In the genomic region with DNA sequence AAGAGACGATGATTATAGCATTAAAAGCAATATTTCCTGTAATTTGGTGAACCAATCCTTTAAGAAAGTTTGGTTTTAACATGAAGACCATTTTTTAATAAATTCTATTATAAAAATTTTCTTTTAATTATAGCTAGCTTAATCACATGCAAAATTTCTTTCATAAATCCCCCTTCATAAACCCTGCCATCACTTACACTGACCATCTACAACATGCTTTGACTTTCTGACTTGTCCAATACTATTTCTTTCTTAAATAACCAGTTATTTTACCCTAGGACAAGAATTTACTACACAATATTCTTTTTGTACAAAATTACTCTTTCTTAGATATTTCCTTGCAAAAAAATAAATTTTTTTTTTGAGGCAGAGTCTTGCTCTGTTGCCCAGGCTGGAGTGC, we compare ENCODE assay signal across 36 cellular contexts.
DNase-seq lines count a peak whose midpoint lies in the region; ATAC-seq, FAIRE-seq and TF ChIP-seq lines count a peak whose summit lies in the region.
"Had no signal": no experiment of that assay in that cellular context is flagged by ENCODE, and none has a peak within 500 bp of the region (broad histone marks: within the 10 kb centered on the region; RNA-seq: fewer than 3 reads in every experiment).

No MANE protein-coding gene starts in this region.

- no peak overlapping the region for H2BK15ac ChIP-seq in H9 (ENCODE audit: low read depth, low read length)

- H4K20me1 ChIP-seq in HepG2 (ENCODE audit: insufficient read depth, low read length) = no peaks in the 10 kb centered on the region
- H4K20me1 ChIP-seq in H9 (ENCODE audit: control insufficient read depth, insufficient read depth, insufficient read length) = no peaks in the 10 kb centered on the region

- in situ Hi-C loops in HepG2 (cut with HindIII; ENCODE audit: extremely low pct_ligation_motif_present, low pct_unique_long_range_greater_than_20kb) = no loop called here

- peaks cover 6% of the 10 kb centered on the region for H3K36me3 Mint-ChIP-seq in endodermal cell (ENCODE audit: low read depth)
- peaks cover 35 to 69% (median 39%) of the 10 kb centered on the region in 3 experiments for H3K36me3 Mint-ChIP-seq in H9 (ENCODE audit: insufficient read depth in 1 of 3, low read depth in 3 of 3)
- H3K36me3 Mint-ChIP-seq: activated naive CD8-positive, alpha-beta T cell had no signal

- H3K4me1 Mint-ChIP-seq in endodermal cell (no peaks in the 10 kb centered on the region), H9 (no peaks in the 10 kb centered on the region)

- H2BK20ac ChIP-seq in H9 (ENCODE audit: low read depth, low read length, poor library complexity, severe bottlenecking) = no peak overlapping the region

- H3K4me1 ChIP-seq in HepG2 (ENCODE audit: insufficient read depth, low read length) (no peaks in the 10 kb centered on the region), right lobe of liver (no peaks in the 10 kb centered on the region), NT2/D1 (ENCODE audit: insufficient read depth, insufficient read length) (no peaks in the 10 kb centered on the region), endodermal cell (ENCODE audit: control insufficient read depth, insufficient read depth, low read length) (no peaks in the 10 kb centered on the region), H9 (ENCODE audit: insufficient read depth, low read length) (no peaks in the 10 kb centered on the region)
- H3K4me1 ChIP-seq: gastroesophageal sphincter, prostate gland, sigmoid colon, SJCRH30, stomach had no signal

- H3K36me3 ChIP-seq in HepG2 (replicated peaks in 1 of 2; ENCODE audit: control insufficient read depth in 1 of 2, insufficient read depth in 2 of 2, low read length in 2 of 2) = no peaks in the 10 kb centered on the region
- H3K36me3 ChIP-seq in right lobe of liver = no peaks in the 10 kb centered on the region
- H3K36me3 ChIP-seq in NT2/D1 (ENCODE audit: insufficient read depth, insufficient read length, low read length) = no peaks in the 10 kb centered on the region
- H3K36me3 ChIP-seq in endodermal cell (ENCODE audit: control insufficient read depth, insufficient read depth, low read length) = no peaks in the 10 kb centered on the region
- H3K36me3 ChIP-seq: gastroesophageal sphincter, prostate gland, sigmoid colon, SJCRH30, stomach had no signal

- H3K14ac ChIP-seq in H9 (ENCODE audit: insufficient read depth, low read length) = no peak overlapping the region

- no peak overlapping the region for H3K4me3 Mint-ChIP-seq in endodermal cell
- H3K4me3 Mint-ChIP-seq in H9 = no peak overlapping the region
- H3K4me3 Mint-ChIP-seq: activated CD8-positive, alpha-beta T cell treated with anti-CD3 and anti-CD28 coated beads, Interleukin-2, amount 10 ng/mL, durations not matched to agents 7 days and 5 days; activated naive CD8-positive, alpha-beta T cell; CD4-positive, alpha-beta T cell; effector memory CD8-positive, alpha-beta T cell; natural killer cell treated with Interleukin-12 subunit alpha and Interleukin-12 subunit beta and Interleukin-15 and Interleukin-18, amount 100 ng/mL, for 72 hours had no signal

- H3K27ac ChIP-seq in HepG2 (ENCODE audit: extremely low read length, insufficient read depth, low read length) = no peak overlapping the region
- H3K27ac ChIP-seq in right lobe of liver = no peak overlapping the region
- no peak overlapping the region for H3K27ac ChIP-seq in endodermal cell (ENCODE audit: low read depth, low read length)
- no peak overlapping the region for H3K27ac ChIP-seq in H9 (ENCODE audit: insufficient read length, low read depth, low read length)
- H3K27ac ChIP-seq: gastroesophageal sphincter, HL-60, prostate gland, sigmoid colon, SJCRH30, stomach, VCaP had no signal

- no peak overlapping the region for H3K18ac ChIP-seq in H9 (ENCODE audit: insufficient read length, low read depth, low read length)

- H3K9me3 ChIP-seq in HepG2 (ENCODE audit: low read length) = peaks cover 92% of the 10 kb centered on the region
- no peaks in the 10 kb centered on the region for H3K9me3 ChIP-seq in right lobe of liver
- peaks cover 54% of the 10 kb centered on the region for H3K9me3 ChIP-seq in NT2/D1 (ENCODE audit: insufficient read depth, low read length)
- peaks cover 51% of the 10 kb centered on the region for H3K9me3 ChIP-seq in endodermal cell (ENCODE audit: control insufficient read depth, low read length)
- peaks cover 16% of the 10 kb centered on the region for H3K9me3 ChIP-seq in H9 (ENCODE audit: control insufficient read depth, low read depth, low read length)
- H3K9me3 ChIP-seq: prostate gland, sigmoid colon had no signal

- CTCF ChIA-PET in HepG2 (lab: Yijun Ruan, JAX; ENCODE audit: low intra/inter-chr PET ratio, low total read pairs) = no interaction called here

- no peak overlapping the region for H4K8ac ChIP-seq in H9 (replicated peaks; ENCODE audit: insufficient read length, low read depth, low read length)

- H3K79me2 ChIP-seq in HepG2 (ENCODE audit: insufficient read depth, low read length) (no peaks in the 10 kb centered on the region), H9 (ENCODE audit: insufficient read depth, low read length) (no peaks in the 10 kb centered on the region)

- H3K27me3 Mint-ChIP-seq in endodermal cell (ENCODE audit: insufficient read depth) (peaks cover 1% of the 10 kb centered on the region), H9 (ENCODE audit: low read depth) (no peaks in the 10 kb centered on the region; the same call in 1 of the 2 replicates)
- H3K27me3 Mint-ChIP-seq: activated naive CD8-positive, alpha-beta T cell; CD4-positive, alpha-beta T cell; effector memory CD8-positive, alpha-beta T cell; natural killer cell treated with Interleukin-12 subunit alpha and Interleukin-12 subunit beta and Interleukin-15 and Interleukin-18, amount 100 ng/mL, for 72 hours had no signal

- no peak overlapping the region for H2AK5ac ChIP-seq in H9 (ENCODE audit: insufficient read length, low read length)

- no peak overlapping the region for H3K4ac ChIP-seq in H9 (ENCODE audit: low read depth, low read length)

- no peak overlapping the region for H3K9ac ChIP-seq in HepG2 (ENCODE audit: insufficient read depth, low read depth, low read length)
- H3K9ac ChIP-seq in NT2/D1 (ENCODE audit: insufficient read length, low read depth) = no peak overlapping the region
- no peak overlapping the region for H3K9ac ChIP-seq in endodermal cell (ENCODE audit: extremely low read depth, low read length, poor library complexity, severe bottlenecking)
- no peak overlapping the region for H3K9ac ChIP-seq in H9 (ENCODE audit: extremely low read depth, insufficient read length, low read length)

- TF ChIP-seq POLR2A in HepG2 (IDR thresholded peaks at IDR 0.05; ENCODE audit: insufficient read depth in 1 of 2, low read depth in 2 of 2, low read length in 2 of 2) = no peak
- TF ChIP-seq POLR2A in right lobe of liver (IDR thresholded peaks at IDR 0.05) = no peak

- H3K79me1 ChIP-seq in H9 (ENCODE audit: insufficient read depth, low read depth, low read length, poor library complexity, severe bottlenecking) = no peaks in the 10 kb centered on the region

- TF ChIP-seq EP300 in HepG2 (IDR thresholded peaks at IDR 0.05; ENCODE audit: low read depth in 2 of 2, low read length in 2 of 2) (no peak), HepG2 (CRISPR knock-in tag; IDR thresholded peaks at IDR 0.05; ENCODE audit: borderline replicate concordance) (no peak)

- no peak overlapping the region for H2AFZ ChIP-seq in HepG2 (ENCODE audit: low read length)
- no peak overlapping the region for H2AFZ ChIP-seq in H9 (ENCODE audit: low read length)

- no peak overlapping the region for H3K4me3 ChIP-seq in HepG2 (replicated peaks in 1 of 3; ENCODE audit: insufficient read depth in 1 of 3, low read depth in 2 of 3, low read length in 3 of 3)
- no peak overlapping the region for H3K4me3 ChIP-seq in right lobe of liver
- no peak overlapping the region for H3K4me3 ChIP-seq in NT2/D1 (ENCODE audit: insufficient read length, low read depth)
- H3K4me3 ChIP-seq in endodermal cell (ENCODE audit: low read length) = peak overlapping the region; percentile 57
- H3K4me3 ChIP-seq: gastroesophageal sphincter, mucosa of descending colon, prostate gland, sigmoid colon, SJCRH30, stomach had no signal

- H3K23me2 ChIP-seq in H9 (ENCODE audit: insufficient read length, low read depth, low read length, poor library complexity, severe bottlenecking) = no peaks in the 10 kb centered on the region

- H4K91ac ChIP-seq in H9 (ENCODE audit: insufficient read length, low read depth, low read length) = no peak overlapping the region

- H3K27ac Mint-ChIP-seq in endodermal cell = no peak overlapping the region
- no peak overlapping the region for H3K27ac Mint-ChIP-seq in H9
- H3K27ac Mint-ChIP-seq: activated CD8-positive, alpha-beta T cell treated with anti-CD3 and anti-CD28 coated beads, Interleukin-2, amount 10 ng/mL, durations not matched to agents 7 days and 5 days; activated naive CD8-positive, alpha-beta T cell; CD4-positive, alpha-beta T cell; effector memory CD8-positive, alpha-beta T cell; natural killer cell treated with Interleukin-12 subunit alpha and Interleukin-12 subunit beta and Interleukin-15 and Interleukin-18, amount 100 ng/mL, for 72 hours had no signal

- FAIRE-seq in HepG2 (lab: Jason Lieb, UNC) = no peak
- FAIRE-seq: GM12891, urothelium cell line had no signal

- no peaks in the 10 kb centered on the region for H3K27me3 ChIP-seq in HepG2 (ENCODE audit: control insufficient read depth in 1 of 2, insufficient read depth in 2 of 2, low read length in 2 of 2)
- H3K27me3 ChIP-seq in right lobe of liver = no peaks in the 10 kb centered on the region
- H3K27me3 ChIP-seq in NT2/D1 (ENCODE audit: insufficient read depth, insufficient read length) = no peaks in the 10 kb centered on the region
- no peaks in the 10 kb centered on the region for H3K27me3 ChIP-seq in endodermal cell (ENCODE audit: control insufficient read depth, insufficient read depth, low read length, poor library complexity, severe bottlenecking)
- no peaks in the 10 kb centered on the region for H3K27me3 ChIP-seq in H9 (ENCODE audit: insufficient read depth, low read length)
- H3K27me3 ChIP-seq: gastroesophageal sphincter, sigmoid colon, SJCRH30, stomach had no signal

- DNase-seq in HepG2 (ENCODE audit: low spot score) (no peak), right lobe of liver (no peak), NT2/D1 (ENCODE audit: low read depth, low spot score) (peak; percentile 8), endodermal cell (no peak), GM20000 (ENCODE audit: low spot score) (no peak), NK-92 (lab: John Stamatoyannopoulos, UW; ENCODE audit: unreplicated experiment) (no peak), H9 (no peak)
- DNase-seq: activated CD4-positive, alpha-beta T cell treated with anti-CD3 and anti-CD28 coated beads for 4 hours; activated CD8-positive, alpha-beta T cell treated with anti-CD3 and anti-CD28 coated beads, Interleukin-2, amount 10 ng/mL, durations not matched to agents 7 days and 5 days; aorta; CD4-positive, alpha-beta T cell; cortex of kidney; effector memory CD8-positive, alpha-beta T cell; H7; mucosa of descending colon; NCI-H1105; NCI-H1930; NCI-H524 treated with DMSO at 0.1 percent for 48 hours; occipital lobe; RPMI8226; sigmoid colon; stimulated activated CD4-positive, alpha-beta T cell treated with anti-CD3 and anti-CD28 coated beads, Interleukin-12 subunit alpha, Interleukin-12 subunit beta, amount 100 ng/mL, for 4 hours; stimulated activated CD4-positive, alpha-beta T cell treated with anti-CD3 and anti-CD28 coated beads, Interleukin-4, amount 100 ng/mL, for 1 hour; stomach; T1000 had no signal

- H2BK12ac ChIP-seq in H9 (ENCODE audit: insufficient read length, low read depth, low read length) = no peak overlapping the region

- no peak overlapping the region for H3K23ac ChIP-seq in H9 (ENCODE audit: insufficient read length, low read depth, low read length)

- 7% methylated on average over 1 of the region's 1 CpG for WGBS in HepG2 (ENCODE audit: low lambda C conversion rate)
- 100% methylated on average over 1 of the region's 1 CpG for WGBS in right lobe of liver (ENCODE audit: insufficient coverage, low coverage, low lambda C conversion rate, missing lambda C conversion rate)
- 100% methylated on average over 1 of the region's 1 CpG; no CpG with 5 or more reads in 1 of the 2 experiments for WGBS in endodermal cell (ENCODE audit: insufficient coverage in 1 of 2, insufficient read length in 1 of 2), 2 experiments
- WGBS in H9 (ENCODE audit: extremely low coverage, insufficient read length, low lambda C conversion rate) = no CpG with 5 or more reads among the region's 1 CpG

- H4K5ac ChIP-seq in H9 (ENCODE audit: insufficient read length, low read depth, low read length) = no peak overlapping the region

- BruUV-seq in HepG2 (replicated peaks; lab: Mats Ljungman, UMichigan) = no TSS peak

- no peak for TF ChIP-seq CTCF in HepG2 (CRISPR knock-in tag; IDR thresholded peaks at IDR 0.05)
- TF ChIP-seq CTCF in right lobe of liver (IDR thresholded peaks at IDR 0.05) = no peak
- no peak for TF ChIP-seq CTCF in endodermal cell (conservative IDR thresholded peaks at IDR 0.05)
- no peak for TF ChIP-seq CTCF in GM20000 (IDR thresholded peaks at IDR 0.05; ENCODE audit: extremely low read depth, missing control alignments)
- TF ChIP-seq CTCF in H9 (conservative IDR thresholded peaks at IDR 0.05) = no peak

- H3T11ph ChIP-seq in H9 (ENCODE audit: low read length) = no peak overlapping the region

- no peak overlapping the region for H2BK120ac ChIP-seq in H9 (ENCODE audit: low read depth, low read length, poor library complexity, severe bottlenecking)

- POLR2A ChIA-PET in HepG2 (lab: Yijun Ruan, JAX) = no interaction called here

- intact Hi-C loops in HepG2 (cut with micrococcal nuclease; ENCODE audit: unreplicated experiment) = no loop called here
- intact Hi-C loops in right lobe of liver (cut with DNase I) = no loop called here

- no peak overlapping the region for H2BK5ac ChIP-seq in H9 (ENCODE audit: insufficient read length, low read length)

- H3K4me2 ChIP-seq in HepG2 (ENCODE audit: low read depth, low read length) (no peak overlapping the region), H9 (ENCODE audit: insufficient read depth, insufficient read length, low read length) (no peak overlapping the region)

- peaks cover 65% of the 10 kb centered on the region for H3K9me3 Mint-ChIP-seq in endodermal cell
- H3K9me3 Mint-ChIP-seq in H9 = peaks cover 61 to 65% of the 10 kb centered on the region in 2 experiments

- no peak for TF ChIP-seq RAD21 in HepG2 (CRISPR knock-in tag; IDR thresholded peaks at IDR 0.05)

- no peak overlapping the region for H3K56ac ChIP-seq in H9 (ENCODE audit: insufficient read length, low read depth, low read length)

- ATAC-seq in HepG2 = no peak
- no peak for ATAC-seq in right lobe of liver
- ATAC-seq in GM18909 (IDR thresholded peaks at IDR 0.05; ENCODE audit: poor library complexity, unreplicated experiment) = no peak
- ATAC-seq: activated CD8-positive, alpha-beta T cell treated with anti-CD3 and anti-CD28 coated beads, Interleukin-2, amount 10 ng/mL, durations not matched to agents 7 days and 5 days; effector memory CD8-positive, alpha-beta T cell; esophagus mucosa; gastroesophageal sphincter; mucosa of descending colon; natural killer cell treated with Interleukin-12 subunit alpha and Interleukin-12 subunit beta and Interleukin-15 and Interleukin-18, amount 100 ng/mL, for 72 hours had no signal
